17 cellular contexts compared by ENCODE assay signal in the genomic region with DNA sequence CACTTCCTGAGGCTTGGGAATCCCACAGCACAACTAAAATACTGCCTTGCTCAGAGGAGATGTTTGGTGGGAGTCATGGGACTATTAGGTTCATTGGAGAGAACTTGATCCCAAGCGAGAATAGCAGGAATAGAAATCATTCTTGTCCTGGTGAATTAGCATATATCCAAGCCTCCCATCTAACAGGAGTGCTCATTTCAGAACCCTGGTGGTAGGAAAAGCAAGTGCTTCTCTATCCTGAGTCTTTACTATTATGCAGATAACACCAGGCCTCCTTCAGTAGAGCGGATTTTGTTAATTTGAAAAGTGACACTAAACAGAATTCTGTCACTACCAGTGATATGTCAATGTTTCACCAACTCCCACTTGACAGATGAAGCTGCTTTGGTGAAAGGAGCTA.
"Had no signal": no experiment of that assay in that cellular context is flagged by ENCODE, and none has a peak within 500 bp of the region (broad histone marks: within the 10 kb centered on the region; RNA-seq: fewer than 3 reads in every experiment).

No MANE protein-coding gene starts in this region.

- H3K9me3 ChIP-seq: body of pancreas, pancreas had no signal

- H3K4me1 Mint-ChIP-seq: activated CD4-positive, alpha-beta T cell treated with anti-CD3 and anti-CD28 coated beads for 36 hours had no signal

- H3K27ac ChIP-seq: body of pancreas, pancreas had no signal

- H3K4me1 ChIP-seq: body of pancreas, pancreas had no signal

- ATAC-seq: activated CD4-positive, alpha-beta T cell treated with anti-CD3 and anti-CD28 coated beads for 36 hours; body of pancreas; left cardiac atrium; pancreas had no signal

- H3K27ac Mint-ChIP-seq: activated CD4-positive, alpha-beta memory T cell treated with anti-CD3 and anti-CD28 coated beads, Interleukin-2, amount 10 ng/mL, durations not matched to agents 7 days and 5 days; activated CD4-positive, alpha-beta T cell treated with anti-CD3 and anti-CD28 coated beads for 36 hours; activated T-cell treated with anti-CD3 and anti-CD28 coated beads, Interleukin-2, amount 50 U/mL, for 24 hours; dendritic cell treated with granulocyte-macrophage colony-stimulating factor and Interleukin-4, amounts not matched to agents 40 ng/mL and 50 ng/mL, for 4 days had no signal

- DNase-seq: activated CD4-positive, alpha-beta memory T cell treated with anti-CD3 and anti-CD28 coated beads, Interleukin-2, amount 10 ng/mL, durations not matched to agents 7 days and 5 days; activated CD4-positive, alpha-beta T cell treated with anti-CD3 and anti-CD28 coated beads for 36 hours; activated naive CD4-positive, alpha-beta T cell treated with anti-CD3 and anti-CD28 coated beads, Interleukin-2, amount 50 U/mL, for 16 hours; activated T-cell treated with anti-CD3 and anti-CD28 coated beads, Interleukin-2, amount 50 U/mL, for 24 hours; body of pancreas; effector memory CD4-positive, alpha-beta T cell; foreskin melanocyte; head of caudate nucleus; left cardiac atrium; midbrain; stimulated activated CD4-positive, alpha-beta T cell treated with anti-CD3 and anti-CD28 coated beads, Interleukin-4, amount 100 ng/mL, for 4 hours; stimulated activated CD8-positive, alpha-beta memory T cell treated with anti-CD3 and anti-CD28 coated beads, Interleukin-4, amount 100 ng/mL, for 48 hours; stimulated activated naive CD4-positive, alpha-beta T cell treated with Interleukin-2 at 50 U/mL for 16 hours; trophoblast cell had no signal

- H3K36me3 ChIP-seq: pancreas had no signal

- H3K4me3 ChIP-seq: body of pancreas, lung, pancreas had no signal

- H3K9me3 Mint-ChIP-seq: activated CD4-positive, alpha-beta memory T cell treated with anti-CD3 and anti-CD28 coated beads, Interleukin-2, amount 10 ng/mL, durations not matched to agents 7 days and 5 days; activated T-cell treated with anti-CD3 and anti-CD28 coated beads, Interleukin-2, amount 50 U/mL, for 24 hours; dendritic cell treated with granulocyte-macrophage colony-stimulating factor and Interleukin-4, amounts not matched to agents 40 ng/mL and 50 ng/mL, for 4 days had no signal

- H3K4me3 Mint-ChIP-seq: activated CD4-positive, alpha-beta memory T cell treated with anti-CD3 and anti-CD28 coated beads, Interleukin-2, amount 10 ng/mL, durations not matched to agents 7 days and 5 days; activated CD4-positive, alpha-beta T cell treated with anti-CD3 and anti-CD28 coated beads for 36 hours; activated T-cell treated with anti-CD3 and anti-CD28 coated beads, Interleukin-2, amount 50 U/mL, for 24 hours; dendritic cell treated with granulocyte-macrophage colony-stimulating factor and Interleukin-4, amounts not matched to agents 40 ng/mL and 50 ng/mL, for 4 days had no signal
